12 cellular contexts compared by ENCODE assay signal in the genomic region with DNA sequence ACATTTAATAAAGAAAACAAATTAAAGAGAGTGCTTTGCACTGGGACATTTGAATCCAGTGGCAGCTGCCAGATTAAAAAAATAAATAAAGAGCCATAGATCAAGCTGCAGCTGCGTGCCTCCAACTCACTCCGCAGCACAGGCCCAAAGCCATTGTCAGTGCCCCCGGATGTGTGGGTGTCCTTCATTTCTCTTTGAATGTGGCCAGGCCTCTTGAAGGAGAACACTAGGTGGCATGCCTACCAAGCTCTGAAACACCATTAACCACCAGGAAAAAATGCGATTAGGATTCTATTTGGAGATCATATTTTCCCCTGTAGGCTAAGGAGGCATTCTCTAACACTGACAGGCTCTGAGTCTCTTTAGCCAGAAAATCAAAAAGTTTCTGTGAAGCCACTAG.
A peak's percentile ranks its signal among the peaks of the same experiment; 100 is the strongest.
DNase-seq lines count a peak whose midpoint lies in the region; ATAC-seq and TF ChIP-seq lines count a peak whose summit lies in the region.
"Had no signal": no experiment of that assay in that cellular context is flagged by ENCODE, and none has a peak within 500 bp of the region (broad histone marks: within the 10 kb centered on the region; RNA-seq: fewer than 3 reads in every experiment).

No MANE protein-coding gene starts in this region.

- H3K14ac ChIP-seq in neuronal stem cell (ENCODE audit: low read length): no peak overlapping the region

- no peak for TF ChIP-seq CTCF in mucosa of descending colon (IDR thresholded peaks at IDR 0.05)

- peak overlapping the region; percentile 77 for H2AFZ ChIP-seq in neuronal stem cell (ENCODE audit: low read length)

- H3K23ac ChIP-seq in neuronal stem cell (ENCODE audit: low read depth, low read length, poor library complexity): no peak overlapping the region

- H3K18ac ChIP-seq in neuronal stem cell (ENCODE audit: low read length): no peak overlapping the region

- H3K27me3 Mint-ChIP-seq in T-helper 17 cell: no peaks in the 10 kb centered on the region
- H3K27me3 Mint-ChIP-seq: memory B cell had no signal

- H2BK12ac ChIP-seq in neuronal stem cell (ENCODE audit: low read length): no peak overlapping the region

- no peaks in the 10 kb centered on the region for H3K4me1 Mint-ChIP-seq in T-helper 17 cell

- H3K9me3 ChIP-seq in neuronal stem cell (replicated peaks in 1 of 2; ENCODE audit: control insufficient read depth in 2 of 2, insufficient read depth in 1 of 2, low read depth in 1 of 2, low read length in 2 of 2) (no peaks in the 10 kb centered on the region), mucosa of descending colon (no peaks in the 10 kb centered on the region), T-helper 17 cell (ENCODE audit: control insufficient read depth, low read length, poor library complexity, severe bottlenecking) (no peaks in the 10 kb centered on the region)

- H4K8ac ChIP-seq in neuronal stem cell (ENCODE audit: low read depth, low read length): no peak overlapping the region

- H3K4me3 ChIP-seq in neuronal stem cell (ENCODE audit: low read length in 2 of 2) (no peak overlapping the region), mucosa of descending colon (no peak overlapping the region)

- no peak overlapping the region for H3K9ac ChIP-seq in neuronal stem cell (ENCODE audit: low read depth, low read length, poor library complexity)

- H3K36me3 ChIP-seq in neuronal stem cell (replicated peaks in 1 of 2; ENCODE audit: control insufficient read depth in 2 of 2, insufficient read depth in 2 of 2, low read length in 2 of 2) (no peaks in the 10 kb centered on the region), mucosa of descending colon (ENCODE audit: low read depth) (no peaks in the 10 kb centered on the region)

- H3K4me3 Mint-ChIP-seq in T-helper 17 cell: no peak overlapping the region
- H3K4me3 Mint-ChIP-seq: dendritic cell treated with granulocyte-macrophage colony-stimulating factor and Interleukin-4, amounts not matched to agents 40 ng/mL and 50 ng/mL, for 4 days; memory B cell had no signal

- no peak overlapping the region for H2BK15ac ChIP-seq in neuronal stem cell (ENCODE audit: low read length)

- no peaks in the 10 kb centered on the region for H3K79me1 ChIP-seq in neuronal stem cell (ENCODE audit: low read depth, low read length)

- peak; percentile 18 for DNase-seq in GM03348 (ENCODE audit: low spot score)
- DNase-seq in NCI-H774 (lab: John Stamatoyannopoulos, UW): peak; percentile 93
- DNase-seq in fibroblast of gingiva (ENCODE audit: low read depth): peak; percentile 52
- DNase-seq in neuronal stem cell (ENCODE audit: low spot score): no peak
- DNase-seq in mucosa of descending colon: no peak
- no peak for DNase-seq in T-helper 17 cell
- no peak for DNase-seq in central memory CD4-positive, alpha-beta T cell
- DNase-seq: DND-41, NCI-H345 had no signal

- no peak overlapping the region for H3K27ac Mint-ChIP-seq in T-helper 17 cell
- H3K27ac Mint-ChIP-seq: dendritic cell treated with granulocyte-macrophage colony-stimulating factor and Interleukin-4, amounts not matched to agents 40 ng/mL and 50 ng/mL, for 4 days; memory B cell had no signal

- H2BK120ac ChIP-seq in neuronal stem cell (ENCODE audit: low read depth, low read length): no peak overlapping the region

- intact Hi-C loops in mucosa of descending colon (cut with DNase I, micrococcal nuclease): no loop called here

- H3K36me3 Mint-ChIP-seq in T-helper 17 cell (ENCODE audit: low read depth): no peaks in the 10 kb centered on the region
- H3K36me3 Mint-ChIP-seq: memory B cell had no signal

- no peak overlapping the region for H3K4ac ChIP-seq in neuronal stem cell (ENCODE audit: low read length)

- no CpG with 5 or more reads among the region's 4 CpGs for WGBS in neuronal stem cell (ENCODE audit: extremely low coverage in 2 of 2, insufficient read length in 2 of 2, insufficient replicate concordance in 1 of 2), 2 donors

- no peak overlapping the region for H2BK5ac ChIP-seq in neuronal stem cell (ENCODE audit: low read length)

- H3K4me2 ChIP-seq in neuronal stem cell (ENCODE audit: insufficient read depth, low read length, poor library complexity, severe bottlenecking): no peak overlapping the region

- ATAC-seq in mucosa of descending colon (no peak), T-helper 17 cell (no peak), GM18868 (IDR thresholded peaks at IDR 0.05; ENCODE audit: unreplicated experiment) (no peak)

- no peak overlapping the region for H3K27ac ChIP-seq in neuronal stem cell (replicated peaks; ENCODE audit: low read length)

- no peaks in the 10 kb centered on the region for H3K27me3 ChIP-seq in neuronal stem cell (ENCODE audit: control insufficient read depth in 3 of 3, insufficient read depth in 3 of 3, low read depth in 1 of 3, low read length in 3 of 3)

- H3K4me1 ChIP-seq in neuronal stem cell (ENCODE audit: control insufficient read depth in 2 of 2, insufficient read depth in 1 of 2, low read depth in 1 of 2, low read length in 2 of 2): peaks cover 0 to 9% of the 10 kb centered on the region in 2 donors
- H3K4me1 ChIP-seq in mucosa of descending colon (ENCODE audit: low read depth): no peaks in the 10 kb centered on the region

- H4K91ac ChIP-seq in neuronal stem cell (ENCODE audit: low read depth, low read length, poor library complexity): no peak overlapping the region

- H2AK5ac ChIP-seq in neuronal stem cell (ENCODE audit: low read depth, low read length): no peak overlapping the region

Comparison
In these comparisons a context has a peak if more than half of its experiments do, and no peak if none do; other contexts are left out.
1. DNase-seq: peak in GM03348 (single experiment), NCI-H774 (single experiment) and fibroblast of gingiva (single experiment); none in neuronal stem cell (single experiment), mucosa of descending colon (0 of 3), T-helper 17 cell (0 of 3) and central memory CD4-positive, alpha-beta T cell (single experiment).